8 cellular contexts compared by ENCODE assay signal in genomic region chr4:38752393-38752961, GRCh38. TPM values are rescaled to one million over a fixed set of nuclear protein-coding genes. Genes with fewer than 3 reads are reported as not detected.
A peak's percentile ranks its signal among the peaks of the same experiment; 100 is the strongest.
DNase-seq lines count a peak whose midpoint lies in the region; ATAC-seq and TF ChIP-seq lines count a peak whose summit lies in the region.

No MANE protein-coding gene starts in this region.

- DNase-seq in SJSA1 (ENCODE audit: low read depth in 1 of 2, low spot score in 2 of 2) (peak in 1 of 2 experiments; percentile 43), hepatocyte (ENCODE audit: low spot score) (no peak), vagina (ENCODE audit: extremely low spot score in 2 of 2) (no peak), occipital lobe (lab: John Stamatoyannopoulos, UW) (no peak)
- DNase-seq in activated naive CD4-positive, alpha-beta T cell treated with anti-CD3 and anti-CD28 coated beads, Interleukin-2, amount 50 U/mL, for 16 hours = no peak
- DNase-seq in activated CD4-positive, CD25-positive, alpha-beta regulatory T cell (lab: John Stamatoyannopoulos, UW) = no peak

- H3K9me3 ChIP-seq in SJSA1 (replicated peaks) (no peaks in the 10 kb centered on the region), hepatocyte (ENCODE audit: low read depth) (no peaks in the 10 kb centered on the region), vagina (no peaks in the 10 kb centered on the region)

- no peaks in the 10 kb centered on the region for H4K20me1 ChIP-seq in hepatocyte (ENCODE audit: insufficient read depth, poor library complexity, severe bottlenecking)

- TF ChIP-seq POLR2A in vagina (IDR thresholded peaks at IDR 0.05) = no peak

- H3K36me3 ChIP-seq in SJSA1 (no peaks in the 10 kb centered on the region), hepatocyte (replicated peaks; ENCODE audit: insufficient read depth, low read depth) (no peaks in the 10 kb centered on the region), vagina (no peaks in the 10 kb centered on the region)

- ATAC-seq in GM18861 (IDR thresholded peaks at IDR 0.05; ENCODE audit: unreplicated experiment) (peak; percentile 96), HG02798 (IDR thresholded peaks at IDR 0.05; ENCODE audit: poor library complexity, unreplicated experiment) (peak; percentile 99)

- H3K4me1 ChIP-seq in SJSA1 (replicated peaks) = peaks cover 21% of the 10 kb centered on the region
- peaks cover 5% of the 10 kb centered on the region for H3K4me1 ChIP-seq in hepatocyte (ENCODE audit: insufficient read depth)
- peaks cover 18% of the 10 kb centered on the region for H3K4me1 ChIP-seq in vagina

- H3K27me3 ChIP-seq in SJSA1 (replicated peaks) (no peaks in the 10 kb centered on the region), hepatocyte (no peaks in the 10 kb centered on the region), vagina (no peaks in the 10 kb centered on the region)

- peak overlapping the region; percentile 3 for H2AFZ ChIP-seq in hepatocyte

- H3K79me2 ChIP-seq in hepatocyte = no peaks in the 10 kb centered on the region

- TF ChIP-seq CTCF in hepatocyte (IDR thresholded peaks at IDR 0.05; ENCODE audit: poor library complexity) (no peak), vagina (IDR thresholded peaks at IDR 0.05) (no peak)

- peak overlapping the region; percentile 65 for H3K27ac ChIP-seq in SJSA1
- H3K27ac ChIP-seq in hepatocyte = peak overlapping the region; percentile 82
- H3K27ac ChIP-seq in vagina = peak overlapping the region; percentile 59

- H3K4me2 ChIP-seq in hepatocyte = peak overlapping the region; percentile 33

- H3K9me2 ChIP-seq in hepatocyte (replicated peaks; ENCODE audit: insufficient read depth) = no peaks in the 10 kb centered on the region

- intact Hi-C loops in vagina (cut with DNase I) = no loop called here

- WGBS in hepatocyte (ENCODE audit: low lambda C conversion rate, missing lambda C conversion rate) = 69% methylated on average over 8 of the region's 8 CpGs

- H3K4me3 ChIP-seq in SJSA1 = no peak overlapping the region
- H3K4me3 ChIP-seq in hepatocyte = no peak overlapping the region
- H3K4me3 ChIP-seq in vagina = peak overlapping the region in 1 of 2 donors; percentile 6

RNA-seq across cellular contexts. Expression of gene TLR10, which starts 30.3 kb away (rescaled TPM):
- total RNA-seq in SJSA1 (2014; rRNA removed; shearing (Covaris generic)) = not detected in 2 replicates
- total RNA-seq in hepatocyte (not detected in 2 replicates), vagina (not detected), occipital lobe (2.5 TPM)
- polyA plus RNA-seq in hepatocyte = not detected in 2 replicates

RNA-seq across cellular contexts. Expression of gene TLR1, which starts 52.1 kb away (rescaled TPM):
- total RNA-seq in SJSA1 (2014; rRNA removed; shearing (Covaris generic)) = 0.41 and 1.1 TPM in 2 replicates
- total RNA-seq in hepatocyte (2.7 and 4.2 TPM in 2 replicates), vagina (10.3 TPM), occipital lobe (10.5 TPM)
- 0.36 and 1.0 TPM in 2 replicates for polyA plus RNA-seq in hepatocyte
